18 cellular contexts compared by ENCODE assay signal in the genomic region with DNA sequence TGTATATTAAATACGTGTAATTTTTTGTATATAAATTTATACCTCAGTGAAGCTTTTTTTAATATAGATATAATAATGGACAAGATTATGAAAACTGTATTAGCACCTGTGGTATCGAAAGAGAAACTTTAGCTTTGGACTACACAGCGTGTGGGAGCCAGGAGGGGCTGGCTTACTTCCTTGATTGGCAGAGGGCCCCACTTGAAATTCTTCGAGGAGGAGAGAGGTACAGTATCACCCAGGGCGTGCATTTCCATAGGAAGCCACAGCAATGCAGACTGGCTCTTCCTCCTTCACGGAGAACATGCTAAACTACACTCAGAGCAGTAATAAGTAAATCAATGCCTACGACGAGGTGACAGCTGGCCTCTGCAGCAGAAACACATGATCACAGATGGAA.
"Had no signal": no experiment of that assay in that cellular context is flagged by ENCODE, and none has a peak within 500 bp of the region (broad histone marks: within the 10 kb centered on the region; RNA-seq: fewer than 3 reads in every experiment).

No MANE protein-coding gene starts in this region.

- ATAC-seq: foreskin keratinocyte, sciatic nerve had no signal

- FAIRE-seq: colon, islet of Langerhans had no signal

- H3K9me3 ChIP-seq: prostate gland had no signal

- H3K36me3 ChIP-seq: cardiac muscle cell, esophagus muscularis mucosa, prostate gland, spleen, upper lobe of left lung, WERI-Rb-1 had no signal

- H3K27me3 ChIP-seq: cardiac muscle cell, esophagus muscularis mucosa, foreskin keratinocyte, spleen, upper lobe of left lung had no signal

- H3K4me3 Mint-ChIP-seq: nephron had no signal

- H3K27ac ChIP-seq: cardiac muscle cell, esophagus muscularis mucosa, foreskin keratinocyte, prostate gland, spleen, upper lobe of left lung, WERI-Rb-1 had no signal

- DNase-seq: activated CD4-positive, alpha-beta T cell treated with anti-CD3 and anti-CD28 coated beads for 48 hours; activated CD8-positive, alpha-beta memory T cell treated with anti-CD3 and anti-CD28 coated beads for 24 hours; activated naive CD4-positive, alpha-beta T cell treated with Interleukin-2 at 50 U/mL for 16 hours; foreskin keratinocyte; head of caudate nucleus; occipital lobe; spleen; stimulated activated CD4-positive, alpha-beta T cell treated with anti-CD3 and anti-CD28 coated beads, Interleukin-1b, Interleukin-23, amount 100 ng/mL, for 48 hours; stimulated activated naive CD4-positive, alpha-beta T cell; upper lobe of left lung; WERI-Rb-1 had no signal

- H3K4me1 Mint-ChIP-seq: nephron had no signal

- H3K4me1 ChIP-seq: foreskin keratinocyte, spleen, upper lobe of left lung had no signal

- H3K4me3 ChIP-seq: cardiac muscle cell, esophagus muscularis mucosa, prostate gland, spleen, upper lobe of left lung had no signal

- H3K27ac Mint-ChIP-seq: nephron had no signal
